In genomic region chr1:56095924-56096655, GRCh38 we compare ENCODE assay signal across 14 cellular contexts.
DNase-seq lines count a peak whose midpoint lies in the region; ATAC-seq lines count a peak whose summit lies in the region.
"Had no signal": no experiment of that assay in that cellular context is flagged by ENCODE, and none has a peak within 500 bp of the region (broad histone marks: within the 10 kb centered on the region; RNA-seq: fewer than 3 reads in every experiment).

No MANE protein-coding gene starts in this region.

- ATAC-seq in HG03521 (IDR thresholded peaks at IDR 0.05; ENCODE audit: unreplicated experiment) = no peak

- DNase-seq in GM04504 (ENCODE audit: low read depth) (peak; percentile 94), astrocyte of the hippocampus (ENCODE audit: low read depth, low spot score) (peak; percentile 85), iris pigment epithelial cell (ENCODE audit: low read depth) (peak; percentile 69), stromal cell of bone marrow (ENCODE audit: low read depth) (peak; percentile 94)
- DNase-seq in NK-92 treated with Interleukin-12 subunit alpha and Interleukin-12 subunit beta, amount 100 ng/mL, for 24 hours (lab: John Stamatoyannopoulos, UW) = no peak
- no peak for DNase-seq in activated CD4-positive, CD25-positive, alpha-beta regulatory T cell treated with anti-CD3 and anti-CD28 coated beads, Interleukin-2, amount 50 U/mL, for 72 hours
- DNase-seq: activated T-cell treated with anti-CD3 and anti-CD28 coated beads, Interleukin-2, amount 50 U/mL, for 1 hour; adrenal gland; heart right ventricle; KBM-7; left cardiac atrium; NCI-H2081 treated with DMSO at 0.1 percent for 48 hours; small intestine had no signal

Comparison
In these comparisons a context has a peak if more than half of its experiments do, and no peak if none do; other contexts are left out.
1. DNase-seq: peak in GM04504 (single experiment), astrocyte of the hippocampus (single experiment), iris pigment epithelial cell (single experiment) and stromal cell of bone marrow (single experiment); none in NK-92 treated with Interleukin-12 subunit alpha and Interleukin-12 subunit beta, amount 100 ng/mL, for 24 hours (single experiment) and activated CD4-positive, CD25-positive, alpha-beta regulatory T cell treated with anti-CD3 and anti-CD28 coated beads, Interleukin-2, amount 50 U/mL, for 72 hours (single experiment).